Comparison of ENCODE assay signal across 12 cellular contexts in the genomic region with DNA sequence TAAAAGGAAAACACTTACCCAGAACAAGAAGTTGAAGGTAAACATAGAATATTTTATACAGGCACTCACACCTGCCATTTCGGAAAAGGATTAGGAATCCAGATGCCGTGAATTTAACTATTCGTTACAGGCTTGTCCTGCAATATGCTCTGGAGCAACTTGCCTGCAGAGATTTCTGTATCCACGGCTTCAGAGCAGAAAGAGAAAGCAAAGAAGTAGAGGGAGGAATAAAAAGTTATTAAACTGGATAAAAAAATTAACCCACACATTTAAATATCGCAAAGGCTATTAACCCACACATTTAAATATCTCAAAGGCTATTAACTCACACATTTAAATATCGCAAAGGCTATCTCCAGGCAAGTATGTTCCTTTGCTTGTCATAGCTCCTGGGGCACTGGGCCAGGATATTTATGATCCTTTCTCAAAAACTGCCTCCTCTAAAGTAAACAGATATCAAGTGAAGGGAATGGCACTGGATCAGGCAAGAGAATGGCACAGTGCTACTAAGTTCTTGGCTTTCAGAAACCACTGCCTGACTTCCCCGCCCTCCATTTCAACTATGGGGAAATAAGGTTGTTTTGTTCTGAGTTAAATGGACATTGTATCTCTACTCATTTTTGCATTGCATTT. TPM values are rescaled to one million over a fixed set of nuclear protein-coding genes. Genes with fewer than 3 reads are reported as not detected.
DNase-seq lines count a peak whose midpoint lies in the region; ATAC-seq and TF ChIP-seq lines count a peak whose summit lies in the region.
"Had no signal": no experiment of that assay in that cellular context is flagged by ENCODE, and none has a peak within 500 bp of the region (broad histone marks: within the 10 kb centered on the region; RNA-seq: fewer than 3 reads in every experiment).

A gene (minus strand): TSS at position 399 of the 633 bp plus-strand sequence. CDS start 321 bp downstream, at position 78.

- no peaks in the 10 kb centered on the region for H3K27me3 Mint-ChIP-seq in activated T-cell treated with anti-CD3 and anti-CD28 coated beads, Interleukin-2, amount 50 U/mL, for 24 hours
- H3K27me3 Mint-ChIP-seq: activated CD8-positive, alpha-beta T cell treated with anti-CD3 and anti-CD28 coated beads for 36 hours had no signal

- H3K9me3 Mint-ChIP-seq in activated T-cell treated with anti-CD3 and anti-CD28 coated beads, Interleukin-2, amount 50 U/mL, for 24 hours = no peaks in the 10 kb centered on the region
- H3K9me3 Mint-ChIP-seq: activated CD8-positive, alpha-beta T cell treated with anti-CD3 and anti-CD28 coated beads for 36 hours had no signal

- no peaks in the 10 kb centered on the region for H3K4me1 Mint-ChIP-seq in activated T-cell treated with anti-CD3 and anti-CD28 coated beads, Interleukin-2, amount 50 U/mL, for 24 hours (ENCODE audit: low read depth)

- ATAC-seq in body of pancreas = peak; percentile 44
- ATAC-seq in GM19455 (IDR thresholded peaks at IDR 0.05; ENCODE audit: unreplicated experiment) = no peak
- ATAC-seq: activated CD8-positive, alpha-beta T cell treated with anti-CD3 and anti-CD28 coated beads for 36 hours had no signal

- WGBS in body of pancreas, 2 donors = 28 to 31% methylated on average over 7 of the region's 7 CpGs

- no peaks in the 10 kb centered on the region for H3K36me3 Mint-ChIP-seq in activated T-cell treated with anti-CD3 and anti-CD28 coated beads, Interleukin-2, amount 50 U/mL, for 24 hours (ENCODE audit: low read depth)

- H3K36me3 ChIP-seq in body of pancreas (replicated peaks in 1 of 2; ENCODE audit: insufficient read depth in 1 of 2, low read depth in 2 of 2) (no peaks in the 10 kb centered on the region), muscle layer of duodenum (ENCODE audit: control insufficient read depth in 1 of 2, insufficient read depth in 2 of 2, low read length in 2 of 2) (no peaks in the 10 kb centered on the region)

- H3K9me3 ChIP-seq in body of pancreas (no peaks in the 10 kb centered on the region), muscle layer of duodenum (ENCODE audit: control insufficient read depth in 1 of 2, low read length in 2 of 2) (no peaks in the 10 kb centered on the region)

- intact Hi-C loops in body of pancreas (cut with DNase I) = no loop called here

- no peak within 1 kb of the TSS for H3K4me3 Mint-ChIP-seq in activated T-cell treated with anti-CD3 and anti-CD28 coated beads, Interleukin-2, amount 50 U/mL, for 24 hours
- H3K4me3 Mint-ChIP-seq: activated CD8-positive, alpha-beta T cell treated with anti-CD3 and anti-CD28 coated beads for 36 hours had no signal

- H3K27ac ChIP-seq in body of pancreas (peak within 1 kb of the TSS; percentile 23 to 74 (median 64)), muscle layer of duodenum (ENCODE audit: low read length) (peak within 1 kb of the TSS; percentile 86)
- H3K27ac ChIP-seq: skin epidermis had no signal

- H3K4me3 ChIP-seq in body of pancreas = no peak within 1 kb of the TSS
- peak within 1 kb of the TSS in 1 of 2 donors; percentile 61 for H3K4me3 ChIP-seq in muscle layer of duodenum (ENCODE audit: low read depth in 1 of 2, low read length in 2 of 2)
- H3K4me3 ChIP-seq: skin epidermis had no signal

- H3K27ac Mint-ChIP-seq in activated T-cell treated with anti-CD3 and anti-CD28 coated beads, Interleukin-2, amount 50 U/mL, for 24 hours = no peak within 1 kb of the TSS
- H3K27ac Mint-ChIP-seq: activated CD8-positive, alpha-beta T cell treated with anti-CD3 and anti-CD28 coated beads for 36 hours had no signal

- H3K27me3 ChIP-seq in body of pancreas (no peaks in the 10 kb centered on the region), muscle layer of duodenum (ENCODE audit: low read depth, low read length) (no peaks in the 10 kb centered on the region)

- TF ChIP-seq POLR2A in body of pancreas (IDR thresholded peaks at IDR 0.05) = no peak

- DNase-seq in A172 (ENCODE audit: low spot score) (peak; percentile 29), NCI-H2029 (lab: John Stamatoyannopoulos, UW) (peak; percentile 67), body of pancreas (peak in 3 of 4 donors; percentile 22 to 45 (median 25)), AG08396 (ENCODE audit: low spot score) (no peak), NCI-H1436 (lab: John Stamatoyannopoulos, UW) (no peak)
- DNase-seq in activated T-cell treated with anti-CD3 and anti-CD28 coated beads, Interleukin-2, amount 50 U/mL, for 24 hours = no peak
- DNase-seq: activated CD8-positive, alpha-beta T cell treated with anti-CD3 and anti-CD28 coated beads for 36 hours; erythroblast had no signal

- H3K4me1 ChIP-seq in body of pancreas (peaks cover 42% of the 10 kb centered on the region), muscle layer of duodenum (ENCODE audit: control insufficient read depth in 1 of 2, insufficient read depth in 2 of 2, low read length in 2 of 2) (no peaks in the 10 kb centered on the region)

- no peak for TF ChIP-seq CTCF in body of pancreas (IDR thresholded peaks at IDR 0.05)

RNA-seq across cellular contexts. Expression of the gene that starts here (rescaled TPM):
- total RNA-seq in A172 (2014; rRNA removed; shearing (Covaris generic)) = 40.6 and 55.8 TPM in 2 replicates
- total RNA-seq in body of pancreas = 10 to 100 TPM; 22.1 to 44.1 TPM
- total RNA-seq: activated CD8-positive, alpha-beta T cell treated with anti-CD3 and anti-CD28 coated beads for 36 hours; HT1080 had no signal

Comparison
In these comparisons a context has a peak if more than half of its experiments do, and no peak if none do; other contexts are left out.
1. DNase-seq: peak in A172 (single experiment), NCI-H2029 (single experiment) and body of pancreas (3 of 4); none in AG08396 (single experiment), activated T-cell treated with anti-CD3 and anti-CD28 coated beads, Interleukin-2, amount 50 U/mL, for 24 hours (single experiment) and NCI-H1436 (single experiment).